ENCODE assay signal across 11 cellular contexts in the genomic region with DNA sequence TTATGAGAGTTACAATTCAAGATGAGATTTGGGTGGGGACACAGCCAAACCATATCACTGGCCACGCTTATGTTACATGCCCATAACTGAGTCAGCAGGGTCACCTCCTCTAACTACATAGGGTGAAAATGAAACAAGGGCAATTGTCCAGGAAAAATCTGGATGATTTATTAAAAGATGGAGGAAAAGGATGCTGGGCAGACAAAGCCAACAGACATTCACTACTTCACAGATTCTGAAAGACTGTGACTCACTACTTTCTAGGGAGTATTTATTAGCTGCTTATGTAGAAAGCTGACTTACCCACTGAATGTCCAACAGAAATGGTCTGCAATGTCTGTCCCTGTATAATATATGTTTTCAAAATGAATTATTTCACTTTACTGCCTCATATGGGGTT.
DNase-seq lines count a peak whose midpoint lies in the region; ATAC-seq and TF ChIP-seq lines count a peak whose summit lies in the region.
"Had no signal": no experiment of that assay in that cellular context is flagged by ENCODE, and none has a peak within 500 bp of the region (broad histone marks: within the 10 kb centered on the region; RNA-seq: fewer than 3 reads in every experiment).

No MANE protein-coding gene starts in this region.

- TF ChIP-seq CTCF in gastrocnemius medialis (IDR thresholded peaks at IDR 0.05 in 4 of 5, conservative IDR thresholded peaks at IDR 0.05 in 1 of 5) (no peak), endodermal cell (conservative IDR thresholded peaks at IDR 0.05) (no peak)

- no peak overlapping the region for H3K4me3 Mint-ChIP-seq in endodermal cell
- no peak overlapping the region for H3K4me3 Mint-ChIP-seq in stimulated activated naive CD8-positive, alpha-beta T cell treated with anti-CD3 and anti-CD28 coated beads, Interleukin-15, amount 100 ng/mL, for 72 hours
- H3K4me3 Mint-ChIP-seq: activated naive CD4-positive, alpha-beta T cell treated with anti-CD3 and anti-CD28 coated beads, Interleukin-2, amount 10 ng/mL, durations not matched to agents 7 days and 5 days; nephron progenitor cell; WTC11 had no signal

- H3K9me3 Mint-ChIP-seq in endodermal cell: no peaks in the 10 kb centered on the region
- H3K9me3 Mint-ChIP-seq in stimulated activated naive CD8-positive, alpha-beta T cell treated with anti-CD3 and anti-CD28 coated beads, Interleukin-15, amount 100 ng/mL, for 72 hours: no peaks in the 10 kb centered on the region
- H3K9me3 Mint-ChIP-seq: activated naive CD4-positive, alpha-beta T cell treated with anti-CD3 and anti-CD28 coated beads, Interleukin-2, amount 10 ng/mL, durations not matched to agents 7 days and 5 days; WTC11 had no signal

- DNase-seq in Caki2 (ENCODE audit: low read depth): peak; percentile 30
- peak; percentile 72 for DNase-seq in fibroblast of the conjunctiva (ENCODE audit: low read depth)
- DNase-seq in gastrocnemius medialis: no peak
- DNase-seq in endodermal cell: no peak
- DNase-seq in amygdala (lab: John Stamatoyannopoulos, UW): no peak
- no peak for DNase-seq in stimulated activated naive CD8-positive, alpha-beta T cell treated with anti-CD3 and anti-CD28 coated beads, Interleukin-15, amount 100 ng/mL, for 72 hours
- DNase-seq: activated naive CD4-positive, alpha-beta T cell treated with anti-CD3 and anti-CD28 coated beads, Interleukin-2, amount 10 ng/mL, durations not matched to agents 7 days and 5 days; nephron progenitor cell had no signal

- no peaks in the 10 kb centered on the region for H3K9me3 ChIP-seq in gastrocnemius medialis
- H3K9me3 ChIP-seq in endodermal cell (ENCODE audit: control insufficient read depth, low read length): peaks cover 16% of the 10 kb centered on the region

- H3K27me3 ChIP-seq in gastrocnemius medialis (no peaks in the 10 kb centered on the region), endodermal cell (ENCODE audit: control insufficient read depth, insufficient read depth, low read length, poor library complexity, severe bottlenecking) (no peaks in the 10 kb centered on the region)

- no peak overlapping the region for H3K27ac Mint-ChIP-seq in endodermal cell
- H3K27ac Mint-ChIP-seq in stimulated activated naive CD8-positive, alpha-beta T cell treated with anti-CD3 and anti-CD28 coated beads, Interleukin-15, amount 100 ng/mL, for 72 hours: no peak overlapping the region
- H3K27ac Mint-ChIP-seq: activated naive CD4-positive, alpha-beta T cell treated with anti-CD3 and anti-CD28 coated beads, Interleukin-2, amount 10 ng/mL, durations not matched to agents 7 days and 5 days had no signal

- H3K4me1 Mint-ChIP-seq in endodermal cell: peaks cover 39% of the 10 kb centered on the region
- no peaks in the 10 kb centered on the region for H3K4me1 Mint-ChIP-seq in stimulated activated naive CD8-positive, alpha-beta T cell treated with anti-CD3 and anti-CD28 coated beads, Interleukin-15, amount 100 ng/mL, for 72 hours
- H3K4me1 Mint-ChIP-seq: activated naive CD4-positive, alpha-beta T cell treated with anti-CD3 and anti-CD28 coated beads, Interleukin-2, amount 10 ng/mL, durations not matched to agents 7 days and 5 days had no signal

- 42 to 83% (median 57%) methylated on average over 1 of the region's 1 CpG for WGBS in adipose tissue, 3 donors
- WGBS in endodermal cell (ENCODE audit: insufficient coverage in 1 of 2, insufficient read length in 1 of 2), 2 experiments: 100% methylated on average over 1 of the region's 1 CpG

- H3K4me3 ChIP-seq in gastrocnemius medialis: no peak overlapping the region
- no peak overlapping the region for H3K4me3 ChIP-seq in endodermal cell (ENCODE audit: low read length)

- no peak for ATAC-seq in gastrocnemius medialis
- no peak for ATAC-seq in HG03439 (IDR thresholded peaks at IDR 0.05; ENCODE audit: unreplicated experiment)
- ATAC-seq in stimulated activated naive CD8-positive, alpha-beta T cell treated with anti-CD3 and anti-CD28 coated beads, Interleukin-15, amount 100 ng/mL, for 72 hours: no peak
- ATAC-seq: WTC11 had no signal

- H3K27ac ChIP-seq in adipose tissue (ENCODE audit: low read depth, low read length): peak overlapping the region; percentile 70
- peak overlapping the region; percentile 77 to 83 (median 80) for H3K27ac ChIP-seq in gastrocnemius medialis
- H3K27ac ChIP-seq in endodermal cell (ENCODE audit: low read depth, low read length): no peak overlapping the region

- in situ Hi-C loops in Caki2 (cut with HindIII; ENCODE audit: low pct_unique_long_range_greater_than_20kb, low sequenced_read_pairs): no loop called here
- in situ Hi-C loops in gastrocnemius medialis (cut with MboI; ENCODE audit: low sequenced_read_pairs in 4 of 4): no loop called here

- H3K27me3 Mint-ChIP-seq in endodermal cell (ENCODE audit: insufficient read depth): no peaks in the 10 kb centered on the region
- peaks cover 6% of the 10 kb centered on the region for H3K27me3 Mint-ChIP-seq in stimulated activated naive CD8-positive, alpha-beta T cell treated with anti-CD3 and anti-CD28 coated beads, Interleukin-15, amount 100 ng/mL, for 72 hours

- no peaks in the 10 kb centered on the region for H3K36me3 ChIP-seq in gastrocnemius medialis
- peaks cover 7% of the 10 kb centered on the region for H3K36me3 ChIP-seq in endodermal cell (ENCODE audit: control insufficient read depth, insufficient read depth, low read length)

- H3K4me1 ChIP-seq in gastrocnemius medialis (peaks cover 35 to 51% of the 10 kb centered on the region in 2 donors), endodermal cell (ENCODE audit: control insufficient read depth, insufficient read depth, low read length) (peaks cover 19% of the 10 kb centered on the region)

- intact Hi-C loops in gastrocnemius medialis (cut with DNase I; ENCODE audit: low total_unique reads): loop anchor here (2.0 to 5.0 kb wide), 2 partner anchors 23 to 70 kb away; a partner anchor contains a TSS

- peaks cover 23% of the 10 kb centered on the region for H3K36me3 Mint-ChIP-seq in endodermal cell (ENCODE audit: low read depth)
- H3K36me3 Mint-ChIP-seq: activated naive CD4-positive, alpha-beta T cell treated with anti-CD3 and anti-CD28 coated beads, Interleukin-2, amount 10 ng/mL, durations not matched to agents 7 days and 5 days had no signal

- no peak overlapping the region for H3K9ac ChIP-seq in endodermal cell (ENCODE audit: extremely low read depth, low read length, poor library complexity, severe bottlenecking)

- no peak for TF ChIP-seq POLR2A in gastrocnemius medialis (IDR thresholded peaks at IDR 0.05)

Comparison
In these comparisons a context has a peak if more than half of its experiments do, and no peak if none do; other contexts are left out.
1. DNase-seq: peak in Caki2 (single experiment) and fibroblast of the conjunctiva (single experiment); none in gastrocnemius medialis (0 of 2), endodermal cell (single experiment), amygdala (0 of 56) and stimulated activated naive CD8-positive, alpha-beta T cell treated with anti-CD3 and anti-CD28 coated beads, Interleukin-15, amount 100 ng/mL, for 72 hours (0 of 2).